In genomic region chr9:38394419-38394818, GRCh38 we compare ENCODE assay signal across 19 cellular contexts. TPM values are rescaled to one million over a fixed set of nuclear protein-coding genes. Genes with fewer than 3 reads are reported as not detected.
DNase-seq lines count a peak whose midpoint lies in the region; ATAC-seq, FAIRE-seq and TF ChIP-seq lines count a peak whose summit lies in the region.
"Had no signal": no experiment of that assay in that cellular context is flagged by ENCODE, and none has a peak within 500 bp of the region (broad histone marks: within the 10 kb centered on the region; RNA-seq: fewer than 3 reads in every experiment).

No MANE protein-coding gene starts in this region.

- 96% methylated on average over 9 of the region's 9 CpGs for WGBS in mammary epithelial cell (ENCODE audit: low coverage, missing lambda C conversion rate)

- H3K4me3 ChIP-seq in mammary epithelial cell (replicated peaks in 1 of 3; ENCODE audit: insufficient read depth in 1 of 3, low read depth in 2 of 3, low read length in 3 of 3): no peak overlapping the region
- no peak overlapping the region for H3K4me3 ChIP-seq in astrocyte (ENCODE audit: insufficient read depth, low read depth, low read length)

- H4K20me1 ChIP-seq in mammary epithelial cell (ENCODE audit: insufficient read depth, low read length): no peaks in the 10 kb centered on the region
- H4K20me1 ChIP-seq in astrocyte (ENCODE audit: insufficient read depth, low read length): peaks cover 47% of the 10 kb centered on the region

- BruUV-seq in MCF 10A (replicated peaks; lab: Mats Ljungman, UMichigan) (no TSS peak), mammary epithelial cell (replicated peaks; lab: Mats Ljungman, UMichigan) (no TSS peak)

- CTCF ChIA-PET in MCF 10A (lab: Yijun Ruan, JAX) (no interaction called here), mammary epithelial cell (lab: Charles Lee; ENCODE audit: low non-redundant PET) (no interaction called here)

- dilution Hi-C loops in mammary epithelial cell (cut with HindIII; ENCODE audit: low sequenced_read_pairs): no loop called here

- H3K9me3 Mint-ChIP-seq in MCF 10A (ENCODE audit: unreplicated experiment) (no peaks in the 10 kb centered on the region), astrocyte (ENCODE audit: unreplicated experiment) (no peaks in the 10 kb centered on the region), neural crest cell (no peaks in the 10 kb centered on the region)
- H3K9me3 Mint-ChIP-seq: stimulated activated effector memory CD8-positive, alpha-beta T cell treated with anti-CD3 and anti-CD28 coated beads, Interleukin-12 subunit alpha, Interleukin-12 subunit beta, amount 100 ng/mL, for 72 hours had no signal

- in situ Hi-C loops in mammary epithelial cell (cut with MboI; ENCODE audit: low sequenced_read_pairs in 2 of 2): loop anchor here in 1 of 2 donors (25.0 kb wide), 1 partner anchor 332 kb away; the partner anchor contains the start of gene SHB

- TF ChIP-seq CTCF in MCF 10A (IDR thresholded peaks at IDR 0.05; ENCODE audit: unreplicated experiment): no peak
- TF ChIP-seq CTCF in mammary epithelial cell (conservative IDR thresholded peaks at IDR 0.05 in 1 of 2, IDR thresholded peaks at IDR 0.05 in 1 of 2; ENCODE audit: extremely low read depth in 1 of 2, insufficient read depth in 1 of 2, low read depth in 1 of 2, low read length in 2 of 2): no peak
- TF ChIP-seq CTCF in astrocyte (IDR thresholded peaks at IDR 0.05; ENCODE audit: insufficient read depth, low read depth, low read length): no peak
- TF ChIP-seq CTCF in neural crest cell (conservative IDR thresholded peaks at IDR 0.05): no peak

- H3K27ac ChIP-seq in mammary epithelial cell (ENCODE audit: insufficient read depth, low read depth, low read length) (no peak overlapping the region), astrocyte (ENCODE audit: low read depth, low read length) (no peak overlapping the region)
- H3K27ac ChIP-seq: foreskin keratinocyte had no signal

- intact Hi-C loops in MCF 10A (cut with micrococcal nuclease): no loop called here
- intact Hi-C loops in mammary epithelial cell (cut with micrococcal nuclease): loop anchor here (10.0 kb wide), 1 partner anchor 910 kb away; the partner anchor contains the start of gene POLR1E

- no peak overlapping the region for H3K4me2 ChIP-seq in mammary epithelial cell (ENCODE audit: insufficient read depth, low read depth, low read length)
- H3K4me2 ChIP-seq in astrocyte (ENCODE audit: low read length): peak overlapping the region; percentile 98

- no peak for ATAC-seq in GM21528 (IDR thresholded peaks at IDR 0.05; ENCODE audit: low FRiP score, unreplicated experiment)
- ATAC-seq: foreskin keratinocyte; stimulated activated effector memory CD8-positive, alpha-beta T cell treated with anti-CD3 and anti-CD28 coated beads, Interleukin-12 subunit alpha, Interleukin-12 subunit beta, amount 100 ng/mL, for 72 hours had no signal

- H3K4me3 Mint-ChIP-seq in MCF 10A (ENCODE audit: unreplicated experiment) (no peak overlapping the region), astrocyte (ENCODE audit: unreplicated experiment) (peak overlapping the region; percentile 93), neural crest cell (peak overlapping the region; percentile 95)

- POLR2A ChIA-PET in MCF 10A (lab: Yijun Ruan, JAX): no interaction called here

- H3K27me3 Mint-ChIP-seq in MCF 10A (ENCODE audit: insufficient read depth, unreplicated experiment): no peaks in the 10 kb centered on the region
- no peaks in the 10 kb centered on the region for H3K27me3 Mint-ChIP-seq in astrocyte (ENCODE audit: low read depth, unreplicated experiment)
- H3K27me3 Mint-ChIP-seq in neural crest cell (ENCODE audit: low read depth): peaks cover 3% of the 10 kb centered on the region

- H3K9me3 ChIP-seq in mammary epithelial cell (replicated peaks; ENCODE audit: insufficient read depth, low read length) (no peaks in the 10 kb centered on the region), astrocyte (ENCODE audit: insufficient read depth, low read depth, low read length) (no peaks in the 10 kb centered on the region)

- H3K9ac ChIP-seq in mammary epithelial cell (ENCODE audit: insufficient read depth, low read length) (no peak overlapping the region), astrocyte (ENCODE audit: low read length) (no peak overlapping the region)

- H3K4me1 ChIP-seq in mammary epithelial cell (ENCODE audit: insufficient read depth, low read length) (no peaks in the 10 kb centered on the region), astrocyte (ENCODE audit: insufficient read depth, low read length) (peaks cover 15% of the 10 kb centered on the region)
- H3K4me1 ChIP-seq: foreskin keratinocyte had no signal

- peaks cover 13% of the 10 kb centered on the region for H3K36me3 ChIP-seq in mammary epithelial cell (ENCODE audit: insufficient read depth, low read length)
- peaks cover 24% of the 10 kb centered on the region for H3K36me3 ChIP-seq in astrocyte (ENCODE audit: insufficient read depth, low read length)

- H2AFZ ChIP-seq in mammary epithelial cell (ENCODE audit: low read depth, low read length) (no peak overlapping the region), astrocyte (ENCODE audit: low read depth, low read length) (no peak overlapping the region)

- H3K27ac Mint-ChIP-seq in MCF 10A (ENCODE audit: low read depth, unreplicated experiment): peak overlapping the region; percentile 93
- peak overlapping the region; percentile 31 for H3K27ac Mint-ChIP-seq in astrocyte (ENCODE audit: unreplicated experiment)
- H3K27ac Mint-ChIP-seq in neural crest cell (ENCODE audit: unreplicated experiment): no peak overlapping the region

- no peak for DNase-seq in MCF 10A (ENCODE audit: unreplicated experiment)
- DNase-seq in mammary epithelial cell: no peak
- no peak for DNase-seq in astrocyte (ENCODE audit: low read depth)
- DNase-seq in neural crest cell (ENCODE audit: low read depth, low spot score): no peak
- DNase-seq in amygdala (lab: John Stamatoyannopoulos, UW): no peak
- DNase-seq in cerebellar cortex (ENCODE audit: low spot score): no peak
- no peak for DNase-seq in T-helper 9 cell
- DNase-seq: activated CD4-positive, alpha-beta T cell treated with anti-CD3 and anti-CD28 coated beads for 48 hours; cortex of kidney; EL; foreskin keratinocyte; mesendoderm; NCI-H2029 treated with DMSO at 0.1 percent for 48 hours; NCI-H524; stimulated activated CD4-positive, alpha-beta T cell treated with anti-CD3 and anti-CD28 coated beads, Interleukin-15, amount 100 ng/mL, for 24 hours; trophoblast cell had no signal

- H3K36me3 Mint-ChIP-seq in MCF 10A (ENCODE audit: insufficient read depth, unreplicated experiment) (peaks cover 36% of the 10 kb centered on the region), astrocyte (ENCODE audit: low read depth, unreplicated experiment) (peaks cover 38% of the 10 kb centered on the region), neural crest cell (ENCODE audit: low read depth) (peaks cover 24% of the 10 kb centered on the region)

- no peak for FAIRE-seq in astrocyte (lab: Jason Lieb, UNC)
- FAIRE-seq: GM18507 had no signal

- H3K4me1 Mint-ChIP-seq in MCF 10A (ENCODE audit: insufficient read depth, unreplicated experiment) (peaks cover 10% of the 10 kb centered on the region), astrocyte (ENCODE audit: low read depth, unreplicated experiment) (peaks cover 27% of the 10 kb centered on the region), neural crest cell (peaks cover 40% of the 10 kb centered on the region)

- no peaks in the 10 kb centered on the region for H3K27me3 ChIP-seq in mammary epithelial cell (ENCODE audit: insufficient read depth, low read length)
- H3K27me3 ChIP-seq in astrocyte (ENCODE audit: insufficient read depth, low read length): no peaks in the 10 kb centered on the region

- peaks cover 45% of the 10 kb centered on the region for H3K79me2 ChIP-seq in mammary epithelial cell (ENCODE audit: insufficient read depth, low read length)
- H3K79me2 ChIP-seq in astrocyte (ENCODE audit: insufficient read depth, low read length): peaks cover 52% of the 10 kb centered on the region

RNA-seq across cellular contexts. Expression of gene ALDH1B1, which starts 1.9 kb away (rescaled TPM):
- total RNA-seq in MCF 10A (2022): 17.5 and 26.2 TPM in 2 replicates
- total RNA-seq in mammary epithelial cell: 10 to 100 TPM; 30.0 to 69.8 TPM
- 35.3 TPM for polyA plus RNA-seq in mammary epithelial cell
- polyA minus RNA-seq in mammary epithelial cell: 37.9 TPM
- 124 and 137 TPM in 2 replicates for total RNA-seq in astrocyte
- total RNA-seq in neural crest cell: 32.9 and 37.3 TPM in 2 replicates

RNA-seq across cellular contexts. Expression of gene IGFBPL1, which starts 29.8 kb away (rescaled TPM):
- total RNA-seq in MCF 10A (2022) (not detected in 2 replicates), mammary epithelial cell (not detected), astrocyte (5.6 and 11.0 TPM in 2 replicates), neural crest cell (58.9 and 63.8 TPM in 2 replicates)
- polyA plus RNA-seq in mammary epithelial cell: 0.11 TPM
- polyA minus RNA-seq in mammary epithelial cell: not detected
- polyA plus RNA-seq: foreskin keratinocyte had no signal
